8 cellular contexts compared by ENCODE assay signal in genomic region chr19:38975214-38975860, GRCh38. TPM values are rescaled to one million over a fixed set of nuclear protein-coding genes. Genes with fewer than 3 reads are reported as not detected.
DNase-seq lines count a peak whose midpoint lies in the region; ATAC-seq and TF ChIP-seq lines count a peak whose summit lies in the region.

A gene with protein sequence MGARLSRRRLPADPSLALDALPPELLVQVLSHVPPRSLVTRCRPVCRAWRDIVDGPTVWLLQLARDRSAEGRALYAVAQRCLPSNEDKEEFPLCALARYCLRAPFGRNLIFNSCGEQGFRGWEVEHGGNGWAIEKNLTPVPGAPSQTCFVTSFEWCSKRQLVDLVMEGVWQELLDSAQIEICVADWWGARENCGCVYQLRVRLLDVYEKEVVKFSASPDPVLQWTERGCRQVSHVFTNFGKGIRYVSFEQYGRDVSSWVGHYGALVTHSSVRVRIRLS (minus strand): TSS chr19:38975742. CDS start chr19:38950319, 25,423 bp downstream.

- peak within 1 kb of the TSS; percentile 44 for H3K27ac ChIP-seq in RWPE2 (ENCODE audit: poor library complexity, severe bottlenecking)
- peak within 1 kb of the TSS; percentile 48 for H3K27ac ChIP-seq in epithelial cell of prostate
- peak within 1 kb of the TSS; percentile 97 for H3K27ac ChIP-seq in mesenchymal stem cell (ENCODE audit: low read length, poor library complexity, severe bottlenecking)
- H3K27ac ChIP-seq in thyroid gland, result peak within 1 kb of the TSS; percentile 29 to 73 (median 65)

- H2BK12ac ChIP-seq in mesenchymal stem cell (ENCODE audit: low read length in 2 of 2), result peak within 1 kb of the TSS in 1 of 2 experiments; percentile 78

- H3K4me3 ChIP-seq in GM06990 (replicated peaks; ENCODE audit: low read depth, low read length) (no peak within 1 kb of the TSS), RWPE2 (ENCODE audit: severe bottlenecking) (peak within 1 kb of the TSS; percentile 59), mesenchymal stem cell (ENCODE audit: insufficient read depth in 1 of 2, low read depth in 1 of 2, low read length in 2 of 2) (peak within 1 kb of the TSS; percentile 83 to 85), thyroid gland (replicated peaks in 1 of 3) (peak within 1 kb of the TSS in 1 of 3 donors; percentile 41)

- peaks cover 11% of the 10 kb centered on the region for H3K79me1 ChIP-seq in mesenchymal stem cell (replicated peaks; ENCODE audit: low read length, poor library complexity, severe bottlenecking)

- peak within 1 kb of the TSS; percentile 90 for H3K9ac ChIP-seq in mesenchymal stem cell (ENCODE audit: low read length)

- peak within 1 kb of the TSS in 1 of 2 experiments; percentile 59 for H3K23ac ChIP-seq in mesenchymal stem cell (ENCODE audit: low read length in 2 of 2)

- H2BK5ac ChIP-seq in mesenchymal stem cell (ENCODE audit: low read depth, low read length, poor library complexity, severe bottlenecking), result peak within 1 kb of the TSS; percentile 86

- peak within 1 kb of the TSS; percentile 56 for H2BK120ac ChIP-seq in mesenchymal stem cell (ENCODE audit: low read depth, low read length)

- intact Hi-C loops in thyroid gland (cut with DNase I), result no loop called here

- H4K91ac ChIP-seq in mesenchymal stem cell (ENCODE audit: low read length), result peak within 1 kb of the TSS; percentile 82

- peaks cover 1% of the 10 kb centered on the region for H3K9me3 ChIP-seq in RWPE2 (ENCODE audit: severe bottlenecking)
- no peaks in the 10 kb centered on the region for H3K9me3 ChIP-seq in mesenchymal stem cell (ENCODE audit: control insufficient read depth, low read length)
- no peaks in the 10 kb centered on the region for H3K9me3 ChIP-seq in thyroid gland

- H3K4me2 ChIP-seq in mesenchymal stem cell (ENCODE audit: low read length, poor library complexity, severe bottlenecking), result peak within 1 kb of the TSS; percentile 56

- peak within 1 kb of the TSS in 1 of 2 experiments; percentile 59 for H3K14ac ChIP-seq in mesenchymal stem cell (ENCODE audit: low read length in 2 of 2)

- H2BK15ac ChIP-seq in mesenchymal stem cell (ENCODE audit: low read depth, poor library complexity, severe bottlenecking), result peak within 1 kb of the TSS; percentile 13

- H3K4ac ChIP-seq in mesenchymal stem cell (ENCODE audit: low read depth in 1 of 2, low read length in 2 of 2), result peak within 1 kb of the TSS in 1 of 2 experiments; percentile 93

- DNase-seq in GM06990 (ENCODE audit: extremely low read depth, insufficient read length) (peak; percentile 65), RWPE2 (ENCODE audit: low spot score) (no peak), epithelial cell of prostate (ENCODE audit: low read depth, low spot score) (no peak), mesenchymal stem cell (peak; percentile 72), thyroid gland (peak in 1 of 2 donors; percentile 6), DMS153 (lab: John Stamatoyannopoulos, UW) (no peak)
- DNase-seq in stimulated activated CD4-positive, alpha-beta T cell treated with anti-CD3 and anti-CD28 coated beads, Interleukin-2, amount 100 ng/mL, for 24 hours, result no peak
- no peak for DNase-seq in activated CD8-positive, alpha-beta memory T cell treated with anti-CD3 and anti-CD28 coated beads, Interleukin-2, amount 50 U/mL, for 4 hours

- H3K4me1 ChIP-seq in RWPE2 (ENCODE audit: insufficient read depth, poor library complexity, severe bottlenecking), result peaks cover 3% of the 10 kb centered on the region
- H3K4me1 ChIP-seq in mesenchymal stem cell (ENCODE audit: control insufficient read depth, insufficient read depth, low read depth, low read length), result peaks cover 14% of the 10 kb centered on the region
- H3K4me1 ChIP-seq in thyroid gland, result peaks cover 0 to 7% of the 10 kb centered on the region in 2 donors

- no peaks in the 10 kb centered on the region for H3K36me3 ChIP-seq in GM06990 (ENCODE audit: control insufficient read depth, insufficient read depth, low read length)
- peaks cover 4% of the 10 kb centered on the region for H3K36me3 ChIP-seq in RWPE2 (ENCODE audit: low read depth)
- peaks cover 0 to 3% of the 10 kb centered on the region in 2 experiments for H3K36me3 ChIP-seq in mesenchymal stem cell (ENCODE audit: control insufficient read depth in 1 of 2, insufficient read depth in 2 of 2, low read depth in 1 of 2, low read length in 2 of 2)
- no peaks in the 10 kb centered on the region for H3K36me3 ChIP-seq in thyroid gland

- H2AFZ ChIP-seq in mesenchymal stem cell (ENCODE audit: low read depth, low read length), result peak within 1 kb of the TSS; percentile 79

- peak within 1 kb of the TSS; percentile 65 for H2AK5ac ChIP-seq in mesenchymal stem cell (ENCODE audit: low read length, severe bottlenecking)

- peak; percentile 78 for ATAC-seq in RWPE2 (ENCODE audit: low read depth)

- TF ChIP-seq CTCF in GM06990 (IDR thresholded peaks at IDR 0.05; ENCODE audit: insufficient read depth, low read length, poor library complexity, severe bottlenecking) (no peak), RWPE2 (IDR thresholded peaks at IDR 0.05; ENCODE audit: poor library complexity, severe bottlenecking) (no peak), thyroid gland (IDR thresholded peaks at IDR 0.05) (no peak)

- H3K18ac ChIP-seq in mesenchymal stem cell (ENCODE audit: low read depth in 1 of 2, low read length in 2 of 2), result peak within 1 kb of the TSS; percentile 88

- peak within 1 kb of the TSS; percentile 86 for H4K8ac ChIP-seq in mesenchymal stem cell (ENCODE audit: low read length)

- TF ChIP-seq POLR2A in thyroid gland (IDR thresholded peaks at IDR 0.05), result no peak

- H3K27me3 ChIP-seq in GM06990 (replicated peaks; ENCODE audit: control insufficient read depth, insufficient read depth, low read length), result no peaks in the 10 kb centered on the region
- H3K27me3 ChIP-seq in RWPE2 (ENCODE audit: insufficient read depth, poor library complexity, severe bottlenecking), result no peaks in the 10 kb centered on the region
- no peaks in the 10 kb centered on the region for H3K27me3 ChIP-seq in mesenchymal stem cell (ENCODE audit: control insufficient read depth in 1 of 2, insufficient read depth in 1 of 2, low read length in 2 of 2)
- H3K27me3 ChIP-seq in thyroid gland, result peaks cover 5% of the 10 kb centered on the region

- under 1% methylated on average over 44 of the region's 63 CpGs for WGBS in mesenchymal stem cell
- 7 to 20% methylated on average over 2 to 12 of the region's 63 CpGs for WGBS in thyroid gland, 2 donors

RNA-seq across cellular contexts. Expression of the gene that starts here (rescaled TPM):
- 15.8 TPM for polyA plus RNA-seq in mesenchymal stem cell (2013, experiment 1 of 2)
- 16.6 TPM for polyA plus RNA-seq in mesenchymal stem cell (2013, experiment 2 of 2)
- total RNA-seq in thyroid gland, result 10 to 100 TPM in 1 of 4 donors, 1 to 10 TPM in 3; 4.3 to 18.0 (median 8.1) TPM

Comparison
In these comparisons a context has a peak if more than half of its experiments do, and no peak if none do; other contexts are left out.
1. DNase-seq: peak in GM06990 (single experiment) and mesenchymal stem cell (single experiment); none in RWPE2 (single experiment), epithelial cell of prostate (single experiment), DMS153 (single experiment), stimulated activated CD4-positive, alpha-beta T cell treated with anti-CD3 and anti-CD28 coated beads, Interleukin-2, amount 100 ng/mL, for 24 hours (0 of 2) and activated CD8-positive, alpha-beta memory T cell treated with anti-CD3 and anti-CD28 coated beads, Interleukin-2, amount 50 U/mL, for 4 hours (single experiment).
2. H3K27ac ChIP-seq: peak in every context shown above with its lines; median percentile 97 in mesenchymal stem cell; 65 in thyroid gland; 48 in epithelial cell of prostate; 44 in RWPE2.